Comparison of ENCODE assay signal across 8 cellular contexts in the genomic region with DNA sequence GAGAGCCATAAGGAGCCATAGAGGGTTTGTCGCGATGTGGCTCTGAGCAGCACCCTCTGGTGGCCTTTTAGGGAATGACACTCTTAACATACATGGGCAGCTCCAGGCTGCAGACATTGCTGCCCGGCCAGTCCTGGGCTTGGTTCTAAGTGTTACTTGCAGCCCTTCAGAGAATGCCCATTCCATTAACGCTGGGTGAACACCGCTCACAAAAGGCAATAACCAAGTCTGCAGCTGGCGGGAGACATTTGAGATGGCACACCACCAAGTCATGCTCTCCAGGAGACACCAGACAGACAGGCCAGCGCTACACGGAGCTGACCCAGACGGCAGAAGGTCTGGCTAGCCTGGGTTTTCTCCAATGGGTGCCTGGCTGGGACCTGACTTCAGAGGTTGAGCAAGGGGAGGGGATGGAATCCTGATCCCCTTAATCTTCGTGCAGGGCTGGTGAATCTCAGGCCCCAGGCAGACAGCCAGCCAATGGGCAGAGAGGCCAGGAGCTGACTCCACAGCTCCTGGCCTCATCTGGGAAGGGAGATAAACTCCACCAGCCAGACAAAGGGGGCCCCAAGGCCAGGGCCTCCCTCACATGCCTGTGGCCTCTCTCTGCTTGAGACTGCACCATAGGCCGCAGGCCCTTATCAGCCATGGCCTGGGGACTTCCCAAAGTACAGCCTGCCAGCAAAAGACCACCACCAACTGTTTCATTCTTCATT. TPM values are rescaled to one million over a fixed set of nuclear protein-coding genes. Genes with fewer than 3 reads are reported as not detected.
A peak's percentile ranks its signal among the peaks of the same experiment; 100 is the strongest.
DNase-seq lines count a peak whose midpoint lies in the region; ATAC-seq and TF ChIP-seq lines count a peak whose summit lies in the region.

No MANE protein-coding gene starts in this region.

- peak; percentile 63 for ATAC-seq in GM21515 (IDR thresholded peaks at IDR 0.05; ENCODE audit: unreplicated experiment)
- peak; percentile 95 to 97 for ATAC-seq in gastrocnemius medialis
- no peak for ATAC-seq in HG02588 (IDR thresholded peaks at IDR 0.05; ENCODE audit: unreplicated experiment)

- H3K36me3 ChIP-seq in gastrocnemius medialis = no peaks in the 10 kb centered on the region

- peak overlapping the region in 1 of 4 donors; percentile 2 for H3K27ac ChIP-seq in gastrocnemius medialis

- DNase-seq in C1 segment of cervical spinal cord (lab: John Stamatoyannopoulos, UW) (peak in 13 of 14 donors; percentile 6 to 74 (median 55)), NCI-H146 (lab: John Stamatoyannopoulos, UW) (peak; percentile 63), T-helper 22 cell (ENCODE audit: low read depth) (peak; percentile 30), astrocyte of the cerebellum (ENCODE audit: low read depth) (peak; percentile 78), hippocampal formation (lab: John Stamatoyannopoulos, UW) (peak; percentile 56 to 59), gastrocnemius medialis (peak; percentile 67 to 78)

- H3K4me3 ChIP-seq in astrocyte of the cerebellum (ENCODE audit: low read depth, low read length) = no peak overlapping the region
- H3K4me3 ChIP-seq in gastrocnemius medialis = no peak overlapping the region

- intact Hi-C loops in gastrocnemius medialis (cut with DNase I; ENCODE audit: low total_unique reads) = loop anchor here (1.0 kb wide), 2 partner anchors 27 to 198 kb away; no protein-coding TSS in a partner anchor

- no peaks in the 10 kb centered on the region for H3K27me3 ChIP-seq in gastrocnemius medialis

- no peaks in the 10 kb centered on the region for H3K9me3 ChIP-seq in gastrocnemius medialis

- TF ChIP-seq POLR2A in gastrocnemius medialis (IDR thresholded peaks at IDR 0.05) = no peak

- peaks cover 2 to 6% of the 10 kb centered on the region in 2 donors for H3K4me1 ChIP-seq in gastrocnemius medialis

- TF ChIP-seq CTCF in astrocyte of the cerebellum (IDR thresholded peaks at IDR 0.05; ENCODE audit: low read depth, low read length, missing control alignments) = peak; percentile 83
- peak; percentile 80 to 93 (median 92) for TF ChIP-seq CTCF in gastrocnemius medialis (IDR thresholded peaks at IDR 0.05 in 4 of 5, conservative IDR thresholded peaks at IDR 0.05 in 1 of 5)

- in situ Hi-C loops in astrocyte of the cerebellum (cut with HindIII; ENCODE audit: low sequenced_read_pairs) (no loop called here), gastrocnemius medialis (cut with MboI; ENCODE audit: low sequenced_read_pairs in 4 of 4) (loop anchor here in 3 of 4 donors (25.0 kb wide), 3 partner anchors 90 to 440 kb away; a partner anchor contains a TSS)

RNA-seq across cellular contexts. Expression of a gene that starts 58.8 kb away (rescaled TPM):
- total RNA-seq in gastrocnemius medialis = 10 to 100 TPM; 55.0 to 93.5 (median 68.4) TPM
